ENCODE assay signal across 17 cellular contexts in genomic region chr9:89445135-89445797, GRCh38. TPM values are rescaled to one million over a fixed set of nuclear protein-coding genes. Genes with fewer than 3 reads are reported as not detected.
A peak's percentile ranks its signal among the peaks of the same experiment; 100 is the strongest.
DNase-seq lines count a peak whose midpoint lies in the region; ATAC-seq and TF ChIP-seq lines count a peak whose summit lies in the region.
"Had no signal": no experiment of that assay in that cellular context is flagged by ENCODE, and none has a peak within 500 bp of the region (broad histone marks: within the 10 kb centered on the region; RNA-seq: fewer than 3 reads in every experiment).

No MANE protein-coding gene starts in this region.

- H3K4me1 Mint-ChIP-seq in T-helper 2 cell treated with Interferon-gamma antibody and Interleukin-4, amounts not matched to agents 5 μg/mL and 100 μg/mL, for 36 hours (ENCODE audit: low read depth) = peaks cover 74% of the 10 kb centered on the region
- H3K4me1 Mint-ChIP-seq in activated CD4-positive, alpha-beta memory T cell treated with anti-CD3 and anti-CD28 coated beads for 36 hours (ENCODE audit: low read depth) = peaks cover 95% of the 10 kb centered on the region
- H3K4me1 Mint-ChIP-seq in effector memory CD8-positive, alpha-beta T cell (ENCODE audit: low read depth in 2 of 2) = peaks cover 80% of the 10 kb centered on the region in 2 donors

- no peak overlapping the region for H2AFZ ChIP-seq in GM23248

- H3K9me3 ChIP-seq in spleen (no peaks in the 10 kb centered on the region), SJCRH30 (replicated peaks) (no peaks in the 10 kb centered on the region), GM23248 (ENCODE audit: low read depth) (no peaks in the 10 kb centered on the region)
- H3K9me3 ChIP-seq: upper lobe of right lung had no signal

- H3K9ac ChIP-seq in GM23248 = no peak overlapping the region

- no peak overlapping the region for H3K4me3 ChIP-seq in spleen
- H3K4me3 ChIP-seq in SJCRH30 = no peak overlapping the region
- H3K4me3 ChIP-seq in GM23248 = no peak overlapping the region
- H3K4me3 ChIP-seq: upper lobe of right lung had no signal

- DNase-seq in T-helper 2 cell treated with Interferon-gamma antibody and Interleukin-4, amounts not matched to agents 5 μg/mL and 100 μg/mL, for 36 hours (ENCODE audit: low spot score) = no peak
- DNase-seq in T-helper 2 cell = no peak
- DNase-seq in activated CD4-positive, alpha-beta memory T cell treated with anti-CD3 and anti-CD28 coated beads for 36 hours = no peak
- no peak for DNase-seq in effector memory CD8-positive, alpha-beta T cell
- DNase-seq in spleen = peak; percentile 20
- DNase-seq in SJCRH30 = no peak
- DNase-seq in NCI-H345 treated with DMSO at 0.1 percent for 48 hours (lab: John Stamatoyannopoulos, UW; ENCODE audit: unreplicated experiment) = no peak
- no peak for DNase-seq in GM23248
- DNase-seq: activated CD4-positive, alpha-beta T cell treated with anti-CD3 and anti-CD28 coated beads, Interleukin-2, amount 50 U/mL, for 4 hours; left colon; MM.1S; NCI-H2107; NCI-H82; RPMI8226; T-helper 9 cell; upper lobe of right lung had no signal

- no peaks in the 10 kb centered on the region for H4K20me1 ChIP-seq in GM23248 (ENCODE audit: insufficient read depth)

- peak overlapping the region; percentile 12 for H3K4me3 Mint-ChIP-seq in T-helper 2 cell treated with Interferon-gamma antibody and Interleukin-4, amounts not matched to agents 5 μg/mL and 100 μg/mL, for 36 hours
- no peak overlapping the region for H3K4me3 Mint-ChIP-seq in activated CD4-positive, alpha-beta memory T cell treated with anti-CD3 and anti-CD28 coated beads for 36 hours
- peak overlapping the region; percentile 66 to 68 for H3K4me3 Mint-ChIP-seq in effector memory CD8-positive, alpha-beta T cell

- H3K27ac ChIP-seq in spleen = peak overlapping the region in 4 of 8 donors; percentile 1 to 81 (median 74)
- no peak overlapping the region for H3K27ac ChIP-seq in SJCRH30
- H3K27ac ChIP-seq in GM23248 = no peak overlapping the region
- H3K27ac ChIP-seq: upper lobe of right lung had no signal

- POLR2A ChIA-PET in activated CD4-positive, alpha-beta memory T cell treated with anti-CD3 and anti-CD28 coated beads for 36 hours (lab: Charles Lee) = interaction anchor here (0.9 to 2.4 kb wide), 6 partner anchors 11 to 44 kb away, joined by 3 to 9 read pairs (median 4); no protein-coding TSS in a partner anchor

- H3K36me3 Mint-ChIP-seq in T-helper 2 cell treated with Interferon-gamma antibody and Interleukin-4, amounts not matched to agents 5 μg/mL and 100 μg/mL, for 36 hours (ENCODE audit: low read depth) = peaks cover 61% of the 10 kb centered on the region
- peaks cover 27% of the 10 kb centered on the region for H3K36me3 Mint-ChIP-seq in activated CD4-positive, alpha-beta memory T cell treated with anti-CD3 and anti-CD28 coated beads for 36 hours
- H3K36me3 Mint-ChIP-seq in effector memory CD8-positive, alpha-beta T cell (ENCODE audit: insufficient read depth) = peaks cover 50% of the 10 kb centered on the region

- no peaks in the 10 kb centered on the region for H3F3A ChIP-seq in GM23248 (ENCODE audit: insufficient read depth)

- H3K36me3 ChIP-seq in spleen (peaks cover 0 to 84% (median 3%) of the 10 kb centered on the region in 6 donors), SJCRH30 (no peaks in the 10 kb centered on the region), GM23248 (ENCODE audit: low read depth) (no peaks in the 10 kb centered on the region)
- H3K36me3 ChIP-seq: upper lobe of right lung had no signal

- H3K4me1 ChIP-seq in spleen = peaks cover 35 to 100% (median 87%) of the 10 kb centered on the region in 6 donors
- H3K4me1 ChIP-seq in SJCRH30 = no peaks in the 10 kb centered on the region
- H3K4me1 ChIP-seq in GM23248 (ENCODE audit: insufficient read depth) = no peaks in the 10 kb centered on the region

- H3K9me3 Mint-ChIP-seq in T-helper 2 cell treated with Interferon-gamma antibody and Interleukin-4, amounts not matched to agents 5 μg/mL and 100 μg/mL, for 36 hours = no peaks in the 10 kb centered on the region
- H3K9me3 Mint-ChIP-seq in activated CD4-positive, alpha-beta memory T cell treated with anti-CD3 and anti-CD28 coated beads for 36 hours = no peaks in the 10 kb centered on the region
- no peaks in the 10 kb centered on the region for H3K9me3 Mint-ChIP-seq in effector memory CD8-positive, alpha-beta T cell

- TF ChIP-seq CTCF in spleen (IDR thresholded peaks at IDR 0.05 in 8 of 11, conservative IDR thresholded peaks at IDR 0.05 in 3 of 11) = no peak

- WGBS in spleen, 5 donors = 81 to 89% (median 83%) methylated on average over 11 of the region's 11 CpGs
- WGBS in GM23248 (ENCODE audit: low coverage in 1 of 2, low lambda C conversion rate in 2 of 2, missing lambda C conversion rate in 2 of 2), 2 experiments = 72 to 79% methylated on average over 11 of the region's 11 CpGs

- intact Hi-C loops in activated CD4-positive, alpha-beta memory T cell treated with anti-CD3 and anti-CD28 coated beads for 36 hours (cut with micrococcal nuclease) = no loop called here
- intact Hi-C loops in spleen (cut with DNase I; ENCODE audit: low total_unique reads) = no loop called here

- in situ Hi-C loops in GM23248 (cut with MboI) = no loop called here

- CTCF ChIA-PET in activated CD4-positive, alpha-beta memory T cell treated with anti-CD3 and anti-CD28 coated beads for 36 hours (lab: Charles Lee) = interaction anchor here (1.0 to 3.5 kb wide), 4 partner anchors 10 to 104 kb away, joined by 3 to 12 read pairs (median 7); no protein-coding TSS in a partner anchor

- H3K27me3 ChIP-seq in spleen (replicated peaks in 1 of 7) (no peaks in the 10 kb centered on the region), SJCRH30 (peaks cover 45% of the 10 kb centered on the region), GM23248 (replicated peaks; ENCODE audit: insufficient read depth) (no peaks in the 10 kb centered on the region)
- H3K27me3 ChIP-seq: upper lobe of right lung had no signal

- H3K27me3 Mint-ChIP-seq in T-helper 2 cell treated with Interferon-gamma antibody and Interleukin-4, amounts not matched to agents 5 μg/mL and 100 μg/mL, for 36 hours (ENCODE audit: low read depth) = no peaks in the 10 kb centered on the region
- no peaks in the 10 kb centered on the region for H3K27me3 Mint-ChIP-seq in activated CD4-positive, alpha-beta memory T cell treated with anti-CD3 and anti-CD28 coated beads for 36 hours
- no peaks in the 10 kb centered on the region for H3K27me3 Mint-ChIP-seq in effector memory CD8-positive, alpha-beta T cell

- H3K9me2 ChIP-seq in GM23248 (ENCODE audit: insufficient read depth) = no peaks in the 10 kb centered on the region

- H3K79me2 ChIP-seq in GM23248 (ENCODE audit: insufficient read depth) = no peaks in the 10 kb centered on the region

- no peak for TF ChIP-seq POLR2A in spleen (IDR thresholded peaks at IDR 0.05)

- peak overlapping the region; percentile 91 for H3K27ac Mint-ChIP-seq in T-helper 2 cell treated with Interferon-gamma antibody and Interleukin-4, amounts not matched to agents 5 μg/mL and 100 μg/mL, for 36 hours
- H3K27ac Mint-ChIP-seq in activated CD4-positive, alpha-beta memory T cell treated with anti-CD3 and anti-CD28 coated beads for 36 hours = peak overlapping the region; percentile 86
- peak overlapping the region; percentile 88 to 97 for H3K27ac Mint-ChIP-seq in effector memory CD8-positive, alpha-beta T cell

- ATAC-seq in effector memory CD8-positive, alpha-beta T cell (replicated peaks) = no peak
- ATAC-seq: esophagus mucosa, left colon, upper lobe of right lung had no signal

- no peak overlapping the region for H3K4me2 ChIP-seq in GM23248 (ENCODE audit: unreplicated experiment)

RNA-seq across cellular contexts. Expression of gene SEMA4D, which starts 52.6 kb away (rescaled TPM):
- 100 to 1,000 TPM; 159 to 161 TPM for total RNA-seq in activated CD4-positive, alpha-beta memory T cell treated with anti-CD3 and anti-CD28 coated beads for 36 hours
- total RNA-seq in spleen = 100 to 1,000 TPM in 6 of 7 donors, 10 to 100 TPM in 1; 81.6 to 193 (median 171) TPM
- polyA plus RNA-seq in spleen = 10 to 100 TPM; 23.0 to 32.3 (median 31.5) TPM
- 0.08 TPM in 1 of 2 replicates, not detected in the other for total RNA-seq in SJCRH30 (2014; rRNA removed; shearing (Covaris generic))
- 0.11 and 1.3 TPM in 2 replicates for total RNA-seq in GM23248 (2014; rRNA removed; shearing (Covaris generic))
- 0.11 and 0.25 TPM in 2 replicates for polyA plus RNA-seq in GM23248 (2016; fragmentation: Nextera tagmentation; extraction: Ambion mirVana)

Comparison
In these comparisons a context has a peak if more than half of its experiments do, and no peak if none do; other contexts are left out.
1. RNA of gene SEMA4D, which starts 52.6 kb away (total RNA-seq): 81.6 to 193 TPM in spleen and 159 to 161 TPM in activated CD4-positive, alpha-beta memory T cell treated with anti-CD3 and anti-CD28 coated beads for 36 hours; 0.11 to 1.3 TPM in GM23248 and 0.08 TPM in SJCRH30; every median in the first group is over 10 times any median in the second.
2. Peak in every context shown above with its lines, with median percentiles within 50 percentile points of each other: H3K27ac Mint-ChIP-seq.